ENCODE assay signal across 8 cellular contexts in the genomic region with DNA sequence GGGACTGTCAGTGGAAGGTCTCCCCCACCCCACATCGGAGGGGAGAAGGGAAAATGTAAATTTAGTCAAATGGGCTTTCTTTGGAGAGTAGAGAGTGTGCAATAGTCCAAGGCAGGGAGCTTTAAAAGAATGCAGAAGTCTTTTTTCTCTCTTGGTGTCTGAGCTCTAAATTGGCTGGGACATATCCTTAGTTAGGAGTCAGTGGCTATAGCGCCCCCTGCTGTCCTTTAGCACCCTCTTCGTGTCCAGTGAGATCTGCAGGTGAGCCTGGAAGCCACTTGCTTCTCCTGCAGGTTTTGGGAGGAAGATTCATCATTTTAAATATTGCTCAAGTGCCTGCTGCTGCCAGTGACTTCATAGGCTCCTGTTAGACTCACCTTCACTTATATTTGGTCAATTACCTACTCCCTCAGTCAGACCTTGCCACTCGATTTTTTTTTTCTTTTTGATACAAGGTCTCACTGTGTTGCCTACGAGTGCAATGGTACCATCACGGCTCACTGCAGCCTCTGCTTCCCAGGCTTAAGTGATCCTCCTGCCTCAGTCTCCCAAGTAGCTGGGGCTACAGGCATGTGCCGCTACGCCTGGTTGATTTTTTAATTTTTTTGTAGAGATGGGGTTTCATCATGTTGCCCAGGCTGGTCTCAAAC.
DNase-seq lines count a peak whose midpoint lies in the region; ATAC-seq and TF ChIP-seq lines count a peak whose summit lies in the region.

No MANE protein-coding gene starts in this region.

- ATAC-seq in lung (ENCODE audit: insufficient read depth, low FRiP score) (peak; percentile 79), HG03457 (IDR thresholded peaks at IDR 0.05; ENCODE audit: unreplicated experiment) (no peak)

- in situ Hi-C loops in HAP-1 (cut with MboI; ENCODE audit: low sequenced_read_pairs) = no loop called here

- POLR2A ChIA-PET in BJ (lab: Charles Lee) = no interaction called here

- H3K9me3 ChIP-seq in HAP-1 (no peaks in the 10 kb centered on the region), lung (ENCODE audit: control insufficient read depth in 2 of 2, insufficient read depth in 1 of 2, low read length in 1 of 2) (peaks cover 0 to 2% of the 10 kb centered on the region in 2 donors)

- no peak overlapping the region for H3K27ac ChIP-seq in lung (ENCODE audit: low read depth in 1 of 2, low read length in 1 of 2)

- H3K4me1 ChIP-seq in HAP-1 (no peaks in the 10 kb centered on the region), lung (ENCODE audit: control insufficient read depth in 2 of 2, insufficient read depth in 2 of 2, low read length in 2 of 2) (no peaks in the 10 kb centered on the region)

- no peaks in the 10 kb centered on the region for H3K27me3 ChIP-seq in BJ (ENCODE audit: control insufficient read depth, insufficient read depth, low read length)
- H3K27me3 ChIP-seq in HAP-1 (ENCODE audit: low read depth) = no peaks in the 10 kb centered on the region
- no peaks in the 10 kb centered on the region for H3K27me3 ChIP-seq in lung (ENCODE audit: control insufficient read depth, insufficient read depth)

- WGBS in lung, 2 donors = 51 to 56% methylated on average over 8 of the region's 8 CpGs

- TF ChIP-seq CTCF in BJ (IDR thresholded peaks at IDR 0.05; ENCODE audit: insufficient read depth, low read depth, low read length) = peak; percentile 79
- peak; percentile 77 for TF ChIP-seq CTCF in lung (IDR thresholded peaks at IDR 0.05; ENCODE audit: control extremely low read depth, extremely low read depth)

- H3K4me3 ChIP-seq in BJ (ENCODE audit: low read depth, low read length) (no peak overlapping the region), HAP-1 (no peak overlapping the region), lung (no peak overlapping the region)

- CTCF ChIA-PET in BJ (lab: Yijun Ruan, JAX) = interaction anchor here (0.6 to 4.5 kb wide), 23 partner anchors 8 to 1022 kb away, joined by 3 to 81 read pairs (median 4); no protein-coding TSS in a partner anchor

- DNase-seq in BJ (ENCODE audit: low read depth) (peak; percentile 4), HAP-1 (ENCODE audit: low spot score in 2 of 2) (peak; percentile 44 to 78), NCI-H446 (lab: John Stamatoyannopoulos, UW) (peak; percentile 6 to 67), dermis blood vessel endothelial cell (peak; percentile 85), lung (ENCODE audit: low spot score) (peak; percentile 74)
- peak; percentile 83 for DNase-seq in activated CD4-positive, alpha-beta T cell treated with anti-CD3 and anti-CD28 coated beads, Interleukin-2, amount 50 U/mL, for 1 hour
- DNase-seq in stimulated activated CD8-positive, alpha-beta memory T cell treated with anti-CD3 and anti-CD28 coated beads, Interleukin-12 subunit alpha, Interleukin-12 subunit beta, amount 100 ng/mL, for 24 hours (ENCODE audit: extremely low read depth) = peak; percentile 65

- H3K36me3 ChIP-seq in BJ (ENCODE audit: control insufficient read depth, insufficient read depth, low read length) (no peaks in the 10 kb centered on the region), HAP-1 (replicated peaks) (no peaks in the 10 kb centered on the region), lung (ENCODE audit: control insufficient read depth in 2 of 2, insufficient read depth in 2 of 2, low read length in 2 of 2) (no peaks in the 10 kb centered on the region)

Comparison
In these comparisons a context has a peak if more than half of its experiments do, and no peak if none do; other contexts are left out.
1. DNase-seq: peak in every context shown above with its lines; median percentile 85 in dermis blood vessel endothelial cell; 83 in activated CD4-positive, alpha-beta T cell treated with anti-CD3 and anti-CD28 coated beads, Interleukin-2, amount 50 U/mL, for 1 hour; 74 in lung; 65 in stimulated activated CD8-positive, alpha-beta memory T cell treated with anti-CD3 and anti-CD28 coated beads, Interleukin-12 subunit alpha, Interleukin-12 subunit beta, amount 100 ng/mL, for 24 hours; 61 in HAP-1; 36 in NCI-H446; 4 in BJ.